In the genomic region with DNA sequence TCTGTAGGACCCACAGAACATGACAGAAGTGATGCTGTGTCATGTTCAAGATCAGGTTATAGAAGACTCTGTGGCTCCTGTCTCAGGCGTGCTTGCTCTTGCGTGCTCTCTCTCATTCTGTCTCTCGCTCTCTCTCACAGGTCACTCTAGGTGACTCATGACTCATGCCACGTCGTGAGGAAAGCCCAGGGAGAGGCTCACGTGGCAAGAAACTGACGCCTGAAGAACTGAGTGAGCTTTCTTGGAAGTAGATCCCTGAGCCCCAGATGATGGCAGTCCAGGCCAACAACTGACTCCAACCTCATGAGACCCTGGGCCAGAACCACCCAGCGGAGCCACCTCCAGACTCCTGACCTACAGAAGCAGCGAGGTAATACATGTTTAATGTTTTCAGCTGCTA, we compare ENCODE assay signal across 12 cellular contexts.
DNase-seq lines count a peak whose midpoint lies in the region; ATAC-seq, FAIRE-seq and TF ChIP-seq lines count a peak whose summit lies in the region.
"Had no signal": no experiment of that assay in that cellular context is flagged by ENCODE, and none has a peak within 500 bp of the region (broad histone marks: within the 10 kb centered on the region; RNA-seq: fewer than 3 reads in every experiment).

No MANE protein-coding gene starts in this region.

- POLR2A ChIA-PET in A673 (lab: Charles Lee; ENCODE audit: low non-redundant PET): no interaction called here

- H2BK15ac ChIP-seq in mesenchymal stem cell (ENCODE audit: low read depth, poor library complexity, severe bottlenecking): no peak overlapping the region

- FAIRE-seq in bronchial epithelial cell (lab: Jason Lieb, UNC): peak; percentile 95

- H2BK120ac ChIP-seq in mesenchymal stem cell (ENCODE audit: low read depth, low read length): no peak overlapping the region

- 59% methylated on average over 8 of the region's 9 CpGs for WGBS in mesenchymal stem cell

- H3K4me3 ChIP-seq in bronchial epithelial cell (ENCODE audit: low read depth, low read length): no peak overlapping the region
- no peak overlapping the region for H3K4me3 ChIP-seq in mesenchymal stem cell (ENCODE audit: insufficient read depth in 1 of 2, low read depth in 1 of 2, low read length in 2 of 2)
- H3K4me3 ChIP-seq in A673 (ENCODE audit: low read depth, low read length, poor library complexity, severe bottlenecking): no peak overlapping the region

- H4K8ac ChIP-seq in mesenchymal stem cell (ENCODE audit: low read length): no peak overlapping the region

- peak; percentile 3 for DNase-seq in stimulated activated CD4-positive, alpha-beta T cell treated with anti-CD3 and anti-CD28 coated beads, Interleukin-15, amount 100 ng/mL, for 24 hours
- no peak for DNase-seq in stimulated activated CD4-positive, alpha-beta T cell treated with anti-CD3 and anti-CD28 coated beads, Interleukin-2, amount 100 ng/mL, for 24 hours
- DNase-seq in bronchial epithelial cell (ENCODE audit: low read depth) (peak; percentile 94), mesenchymal stem cell (peak; percentile 95), DMS153 treated with DMSO at 0.1 percent for 48 hours (lab: John Stamatoyannopoulos, UW; ENCODE audit: unreplicated experiment) (no peak), A673 (ENCODE audit: low spot score) (no peak), posterior vena cava (ENCODE audit: low spot score) (no peak)
- DNase-seq in stimulated activated naive CD8-positive, alpha-beta T cell treated with anti-CD3 and anti-CD28 coated beads, Interleukin-15, Interleukin-2, amounts not matched to agents 100 U/mL and 50 U/mL, for 24 hours: no peak
- DNase-seq: activated T-cell treated with anti-CD3 and anti-CD28 coated beads, Interleukin-2, amount 50 U/mL, for 4 hours; islet precursor cell; Kasumi-1; NCI-H82 had no signal

- no peak overlapping the region for H2BK5ac ChIP-seq in mesenchymal stem cell (ENCODE audit: low read depth, low read length, poor library complexity, severe bottlenecking)

- no peak overlapping the region for H2BK12ac ChIP-seq in mesenchymal stem cell (ENCODE audit: low read length in 2 of 2)

- no peak overlapping the region for H4K91ac ChIP-seq in mesenchymal stem cell (ENCODE audit: low read length)

- no peak for ATAC-seq in stimulated activated naive CD8-positive, alpha-beta T cell treated with anti-CD3 and anti-CD28 coated beads, Interleukin-15, Interleukin-2, amounts not matched to agents 100 U/mL and 50 U/mL, for 24 hours
- ATAC-seq: activated T-cell treated with anti-CD3 and anti-CD28 coated beads, Interleukin-2, amount 50 U/mL, for 4 hours had no signal

- peak overlapping the region in 1 of 2 experiments; percentile 15 for H3K18ac ChIP-seq in mesenchymal stem cell (ENCODE audit: low read depth in 1 of 2, low read length in 2 of 2)

- H2AK5ac ChIP-seq in mesenchymal stem cell (ENCODE audit: low read length, severe bottlenecking): no peak overlapping the region

- H3K9me3 ChIP-seq in mesenchymal stem cell (ENCODE audit: control insufficient read depth, low read length): no peaks in the 10 kb centered on the region
- H3K9me3 ChIP-seq in A673 (ENCODE audit: low read depth, low read length, poor library complexity, severe bottlenecking): no peaks in the 10 kb centered on the region

- peak overlapping the region; percentile 75 for H3K9ac ChIP-seq in mesenchymal stem cell (ENCODE audit: low read length)

- H3K14ac ChIP-seq in mesenchymal stem cell (ENCODE audit: low read length in 2 of 2): no peak overlapping the region

- no peak overlapping the region for H3K4me2 ChIP-seq in mesenchymal stem cell (ENCODE audit: low read length, poor library complexity, severe bottlenecking)

- H3K27me3 ChIP-seq in bronchial epithelial cell (ENCODE audit: control insufficient read depth, insufficient read depth, low read length) (no peaks in the 10 kb centered on the region), mesenchymal stem cell (ENCODE audit: control insufficient read depth in 1 of 2, insufficient read depth in 1 of 2, low read length in 2 of 2) (no peaks in the 10 kb centered on the region), A673 (replicated peaks; ENCODE audit: insufficient read depth, low read depth, low read length, poor library complexity) (no peaks in the 10 kb centered on the region)

- no peak overlapping the region for H3K23ac ChIP-seq in mesenchymal stem cell (ENCODE audit: low read length in 2 of 2)

- H3K27ac ChIP-seq in mesenchymal stem cell (ENCODE audit: low read length, poor library complexity, severe bottlenecking): peak overlapping the region; percentile 54
- no peak overlapping the region for H3K27ac ChIP-seq in A673 (ENCODE audit: low read depth, low read length, poor library complexity, severe bottlenecking)

- H3K4ac ChIP-seq in mesenchymal stem cell (ENCODE audit: low read depth in 1 of 2, low read length in 2 of 2): no peak overlapping the region

- peaks cover 44% of the 10 kb centered on the region for H3K79me1 ChIP-seq in mesenchymal stem cell (replicated peaks; ENCODE audit: low read length, poor library complexity, severe bottlenecking)

- H2AFZ ChIP-seq in mesenchymal stem cell (ENCODE audit: low read depth, low read length): no peak overlapping the region

- BruUV-seq in A673 (replicated peaks; lab: Mats Ljungman, UMichigan): no TSS peak

- intact Hi-C loops in A673 (cut with micrococcal nuclease; ENCODE audit: unreplicated experiment): no loop called here
- intact Hi-C loops in posterior vena cava (cut with DNase I): loop anchor here in 1 of 2 donors (10.0 kb wide), 1 partner anchor 108 kb away; no protein-coding TSS in a partner anchor

- CTCF ChIA-PET in A673 (lab: Charles Lee): interaction anchor here (1.1 kb wide), 1 partner anchor 58 kb away, joined by 3 read pairs; no protein-coding TSS in a partner anchor

- peaks cover 3% of the 10 kb centered on the region for H3K36me3 ChIP-seq in bronchial epithelial cell (ENCODE audit: control insufficient read depth, insufficient read depth, low read length)
- H3K36me3 ChIP-seq in mesenchymal stem cell (ENCODE audit: control insufficient read depth in 1 of 2, insufficient read depth in 2 of 2, low read depth in 1 of 2, low read length in 2 of 2): peaks cover 44 to 68% of the 10 kb centered on the region in 2 experiments
- H3K36me3 ChIP-seq in A673 (ENCODE audit: insufficient read depth, low read length, poor library complexity, severe bottlenecking): peaks cover 60% of the 10 kb centered on the region

- TF ChIP-seq CTCF in bronchial epithelial cell (IDR thresholded peaks at IDR 0.05; ENCODE audit: insufficient read depth, low read length, severe bottlenecking) (peak; percentile 39), A673 (conservative IDR thresholded peaks at IDR 0.05; ENCODE audit: low read depth, low read length) (no peak)

- H3K4me1 ChIP-seq in mesenchymal stem cell (ENCODE audit: control insufficient read depth, insufficient read depth, low read depth, low read length) (peaks cover 15% of the 10 kb centered on the region), A673 (ENCODE audit: insufficient read depth, low read length, poor library complexity, severe bottlenecking) (peaks cover 10% of the 10 kb centered on the region)

Comparison
In these comparisons a context has a peak if more than half of its experiments do, and no peak if none do; other contexts are left out.
1. DNase-seq: peak in stimulated activated CD4-positive, alpha-beta T cell treated with anti-CD3 and anti-CD28 coated beads, Interleukin-15, amount 100 ng/mL, for 24 hours (single experiment), bronchial epithelial cell (single experiment) and mesenchymal stem cell (single experiment); none in stimulated activated CD4-positive, alpha-beta T cell treated with anti-CD3 and anti-CD28 coated beads, Interleukin-2, amount 100 ng/mL, for 24 hours (0 of 2), DMS153 treated with DMSO at 0.1 percent for 48 hours (single experiment), stimulated activated naive CD8-positive, alpha-beta T cell treated with anti-CD3 and anti-CD28 coated beads, Interleukin-15, Interleukin-2, amounts not matched to agents 100 U/mL and 50 U/mL, for 24 hours (single experiment), A673 (single experiment) and posterior vena cava (single experiment).